Comparison of ENCODE assay signal across 1 cellular context in the genomic region with DNA sequence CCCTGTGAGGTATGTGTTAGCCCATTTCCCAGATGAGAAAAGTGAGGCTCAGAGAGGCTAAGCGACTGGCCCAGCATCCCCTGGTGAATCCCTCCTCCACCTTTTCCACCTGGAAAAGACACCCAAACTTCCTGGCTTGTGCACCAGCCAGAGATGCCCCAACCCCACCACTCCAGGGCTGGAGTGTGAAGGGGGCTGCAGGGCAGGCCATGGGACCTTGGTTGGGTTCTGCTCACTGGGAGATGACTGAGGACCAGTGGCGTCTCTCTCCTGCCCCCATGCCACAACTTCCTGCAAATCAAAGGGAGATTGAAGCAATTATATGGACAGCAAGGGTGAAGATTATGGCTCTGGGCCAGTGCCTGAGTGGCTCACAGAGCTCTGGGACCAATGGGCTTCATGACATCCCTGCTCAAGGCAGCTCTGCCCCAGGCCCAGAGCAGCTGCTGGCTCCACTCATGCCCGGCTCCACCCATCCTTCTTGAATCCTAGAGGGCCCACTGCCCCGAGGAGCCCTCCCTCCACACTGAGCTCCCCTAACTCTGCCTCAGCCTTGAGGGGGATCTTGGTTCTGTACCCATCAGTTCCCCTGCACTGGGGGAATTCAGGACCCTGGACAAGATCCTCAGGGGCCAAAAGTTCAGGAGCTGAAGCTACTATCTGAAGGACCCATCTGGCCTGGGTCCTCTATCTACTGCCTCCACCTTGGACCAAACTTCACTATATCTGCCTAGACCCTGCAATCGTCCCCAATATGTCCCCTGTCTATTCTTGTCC.
TF ChIP-seq lines count a peak whose summit lies in the region.

No MANE protein-coding gene starts in this region.

TF ChIP-seq in SK-N-SH treated with all-trans-retinoic acid at 6 μM for 48 hours, 23 proteins besides CTCF, POLR2A, EP300 and RAD21 (continued from another document):
- TF ChIP-seq, protein P1, sequence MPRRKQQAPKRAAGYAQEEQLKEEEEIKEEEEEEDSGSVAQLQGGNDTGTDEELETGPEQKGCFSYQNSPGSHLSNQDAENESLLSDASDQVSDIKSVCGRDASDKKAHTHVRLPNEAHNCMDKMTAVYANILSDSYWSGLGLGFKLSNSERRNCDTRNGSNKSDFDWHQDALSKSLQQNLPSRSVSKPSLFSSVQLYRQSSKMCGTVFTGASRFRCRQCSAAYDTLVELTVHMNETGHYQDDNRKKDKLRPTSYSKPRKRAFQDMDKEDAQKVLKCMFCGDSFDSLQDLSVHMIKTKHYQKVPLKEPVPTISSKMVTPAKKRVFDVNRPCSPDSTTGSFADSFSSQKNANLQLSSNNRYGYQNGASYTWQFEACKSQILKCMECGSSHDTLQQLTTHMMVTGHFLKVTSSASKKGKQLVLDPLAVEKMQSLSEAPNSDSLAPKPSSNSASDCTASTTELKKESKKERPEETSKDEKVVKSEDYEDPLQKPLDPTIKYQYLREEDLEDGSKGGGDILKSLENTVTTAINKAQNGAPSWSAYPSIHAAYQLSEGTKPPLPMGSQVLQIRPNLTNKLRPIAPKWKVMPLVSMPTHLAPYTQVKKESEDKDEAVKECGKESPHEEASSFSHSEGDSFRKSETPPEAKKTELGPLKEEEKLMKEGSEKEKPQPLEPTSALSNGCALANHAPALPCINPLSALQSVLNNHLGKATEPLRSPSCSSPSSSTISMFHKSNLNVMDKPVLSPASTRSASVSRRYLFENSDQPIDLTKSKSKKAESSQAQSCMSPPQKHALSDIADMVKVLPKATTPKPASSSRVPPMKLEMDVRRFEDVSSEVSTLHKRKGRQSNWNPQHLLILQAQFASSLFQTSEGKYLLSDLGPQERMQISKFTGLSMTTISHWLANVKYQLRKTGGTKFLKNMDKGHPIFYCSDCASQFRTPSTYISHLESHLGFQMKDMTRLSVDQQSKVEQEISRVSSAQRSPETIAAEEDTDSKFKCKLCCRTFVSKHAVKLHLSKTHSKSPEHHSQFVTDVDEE (CRISPR knock-in tag; IDR thresholded peaks at IDR 0.05): no peak
- TF ChIP-seq CSDC2 (CRISPR knock-in tag; IDR thresholded peaks at IDR 0.05) (no peak), ZFP30 (CRISPR knock-in tag; IDR thresholded peaks at IDR 0.05) (no peak)
TF ChIP-seq in SK-N-SH treated with all-trans-retinoic acid at 6 μM for 48 hours: peak in this region for 0.
